Comparison of ENCODE assay signal across 15 cellular contexts in genomic region chr17:33949100-33949499, GRCh38.
DNase-seq lines count a peak whose midpoint lies in the region; ATAC-seq and TF ChIP-seq lines count a peak whose summit lies in the region.
"Had no signal": no experiment of that assay in that cellular context is flagged by ENCODE, and none has a peak within 500 bp of the region (broad histone marks: within the 10 kb centered on the region; RNA-seq: fewer than 3 reads in every experiment).

No MANE protein-coding gene starts in this region.

- H3K9ac ChIP-seq in NT2/D1 (ENCODE audit: insufficient read length, low read depth): no peak overlapping the region
- H3K9ac ChIP-seq: BLaER1 had no signal

- ATAC-seq in aorta (ENCODE audit: low FRiP score): no peak
- ATAC-seq in GM18511 (IDR thresholded peaks at IDR 0.05; ENCODE audit: unreplicated experiment): no peak

- H3K4me3 ChIP-seq in GM12864 (ENCODE audit: low read depth, low read length) (no peak overlapping the region), NT2/D1 (ENCODE audit: insufficient read length, low read depth) (no peak overlapping the region), aorta (ENCODE audit: low read length in 2 of 2) (no peak overlapping the region), foreskin fibroblast (ENCODE audit: low read depth in 1 of 2, low read length in 2 of 2) (no peak overlapping the region)
- H3K4me3 ChIP-seq: BLaER1, stomach had no signal

- H3K27ac ChIP-seq in 22Rv1: no peak overlapping the region
- no peak overlapping the region for H3K27ac ChIP-seq in aorta (ENCODE audit: low read depth in 1 of 2, low read length in 2 of 2)
- H3K27ac ChIP-seq: BLaER1, stomach had no signal

- H3K9me3 Mint-ChIP-seq in glutamatergic neuron (ENCODE audit: unreplicated experiment): peaks cover 2% of the 10 kb centered on the region
- H3K9me3 Mint-ChIP-seq: brain, immature natural killer cell had no signal

- H3K4me1 ChIP-seq in NT2/D1 (ENCODE audit: insufficient read depth, insufficient read length) (no peaks in the 10 kb centered on the region), aorta (ENCODE audit: control insufficient read depth in 1 of 2, insufficient read depth in 2 of 2, low read length in 2 of 2) (no peaks in the 10 kb centered on the region)
- H3K4me1 ChIP-seq: stomach had no signal

- no peaks in the 10 kb centered on the region for H3K36me3 Mint-ChIP-seq in glutamatergic neuron (ENCODE audit: unreplicated experiment)
- H3K36me3 Mint-ChIP-seq: brain, immature natural killer cell had no signal

- H3K27ac Mint-ChIP-seq in glutamatergic neuron (ENCODE audit: unreplicated experiment): no peak overlapping the region
- H3K27ac Mint-ChIP-seq: brain, immature natural killer cell had no signal

- H3K4me1 Mint-ChIP-seq in glutamatergic neuron (ENCODE audit: low read depth, unreplicated experiment): no peaks in the 10 kb centered on the region
- H3K4me1 Mint-ChIP-seq: immature natural killer cell had no signal

- TF ChIP-seq CTCF in 22Rv1 (IDR thresholded peaks at IDR 0.05) (peak; percentile 57), GM12864 (IDR thresholded peaks at IDR 0.05; ENCODE audit: low read depth, low read length, missing control alignments) (peak; percentile 49), glutamatergic neuron (IDR thresholded peaks at IDR 0.05; ENCODE audit: partially characterized antibody, unreplicated experiment) (peak; percentile 55), foreskin fibroblast (IDR thresholded peaks at IDR 0.05; ENCODE audit: low read depth, low read length) (no peak)

- intact Hi-C loops in aorta (cut with DNase I): no loop called here

- H3K9me3 ChIP-seq in NT2/D1 (ENCODE audit: insufficient read depth, low read length): no peaks in the 10 kb centered on the region
- peaks cover 2% of the 10 kb centered on the region for H3K9me3 ChIP-seq in aorta (ENCODE audit: control insufficient read depth, low read length)
- H3K9me3 ChIP-seq: BLaER1, stomach had no signal

- DNase-seq in GM12864 (ENCODE audit: low read depth) (no peak), NT2/D1 (ENCODE audit: low read depth, low spot score) (peak; percentile 25), glutamatergic neuron (peak; percentile 53), aorta (no peak), SKM-1 (lab: John Stamatoyannopoulos, UW; ENCODE audit: unreplicated experiment) (no peak), foreskin fibroblast (no peak)
- DNase-seq: activated T-cell treated with anti-CD3 and anti-CD28 coated beads, Interleukin-2, amount 50 U/mL, for 1 hour; immature natural killer cell; NCI-H1436 treated with DMSO at 0.1 percent for 48 hours; stimulated activated CD4-positive, alpha-beta T cell treated with anti-CD3 and anti-CD28 coated beads, Interleukin-2, amount 100 ng/mL, for 48 hours; stomach had no signal

- WGBS in aorta, 2 donors: 34 to 38% methylated on average over 4 of the region's 4 CpGs

- no peak overlapping the region for H3K4me3 Mint-ChIP-seq in glutamatergic neuron (ENCODE audit: unreplicated experiment)
- H3K4me3 Mint-ChIP-seq: brain, immature natural killer cell had no signal

- H3K27me3 ChIP-seq in NT2/D1 (ENCODE audit: insufficient read depth, insufficient read length) (no peaks in the 10 kb centered on the region), aorta (ENCODE audit: control insufficient read depth in 1 of 2, insufficient read depth in 2 of 2, low read length in 1 of 2) (peaks cover 0 to 2% of the 10 kb centered on the region in 2 donors)
- H3K27me3 ChIP-seq: BLaER1, stomach had no signal

- H3K36me3 ChIP-seq in NT2/D1 (ENCODE audit: insufficient read depth, insufficient read length, low read length) (no peaks in the 10 kb centered on the region), aorta (ENCODE audit: control insufficient read depth in 1 of 2, insufficient read depth in 2 of 2, low read length in 1 of 2) (no peaks in the 10 kb centered on the region)
- H3K36me3 ChIP-seq: BLaER1, stomach had no signal

- peaks cover 3% of the 10 kb centered on the region for H3K27me3 Mint-ChIP-seq in glutamatergic neuron (ENCODE audit: unreplicated experiment)

Comparison
In these comparisons a context has a peak if more than half of its experiments do, and no peak if none do; other contexts are left out.
1. DNase-seq: peak in NT2/D1 (single experiment) and glutamatergic neuron (single experiment); none in GM12864 (single experiment), aorta (0 of 2), SKM-1 (single experiment) and foreskin fibroblast (0 of 2).